ENCODE assay signal across 10 cellular contexts in genomic region chr9:129557192-129558036, GRCh38.
DNase-seq lines count a peak whose midpoint lies in the region; TF ChIP-seq lines count a peak whose summit lies in the region.
"Had no signal": no experiment of that assay in that cellular context is flagged by ENCODE, and none has a peak within 500 bp of the region (broad histone marks: within the 10 kb centered on the region; RNA-seq: fewer than 3 reads in every experiment).

No MANE protein-coding gene starts in this region.

- H3K27me3 Mint-ChIP-seq in dendritic cell treated with granulocyte-macrophage colony-stimulating factor and Interleukin-4, amounts not matched to agents 40 ng/mL and 50 ng/mL, for 4 days = peaks cover 22% of the 10 kb centered on the region
- H3K27me3 Mint-ChIP-seq in nephron progenitor cell (ENCODE audit: low read depth, poor library complexity) = peaks cover 4% of the 10 kb centered on the region
- H3K27me3 Mint-ChIP-seq in activated T-helper 2 cell treated with anti-CD3 and anti-CD28 coated beads, Interferon-gamma antibody, Interleukin-2, Interleukin-4, amounts not matched to agents 10 μg/mL and 5 μg/mL and 100 μg/mL, durations not matched to agents 14 hours and 24 hours and 36 hours (ENCODE audit: low read depth) = peaks cover 10% of the 10 kb centered on the region
- H3K27me3 Mint-ChIP-seq in CD4-positive, alpha-beta memory T cell = peaks cover 0 to 1% of the 10 kb centered on the region in 2 donors

- no peaks in the 10 kb centered on the region for H3K36me3 ChIP-seq in CD4-positive, alpha-beta memory T cell (ENCODE audit: insufficient read depth, low read length)

- H3K4me3 ChIP-seq in CD4-positive, alpha-beta memory T cell (ENCODE audit: low read length in 2 of 2) = no peak overlapping the region

- H3K4me3 Mint-ChIP-seq in dendritic cell treated with granulocyte-macrophage colony-stimulating factor and Interleukin-4, amounts not matched to agents 40 ng/mL and 50 ng/mL, for 4 days = no peak overlapping the region
- H3K4me3 Mint-ChIP-seq in nephron progenitor cell = peak overlapping the region; percentile 45
- no peak overlapping the region for H3K4me3 Mint-ChIP-seq in activated T-helper 2 cell treated with anti-CD3 and anti-CD28 coated beads, Interferon-gamma antibody, Interleukin-2, Interleukin-4, amounts not matched to agents 10 μg/mL and 5 μg/mL and 100 μg/mL, durations not matched to agents 14 hours and 24 hours and 36 hours (ENCODE audit: low read depth)
- H3K4me3 Mint-ChIP-seq in CD4-positive, alpha-beta memory T cell = no peak overlapping the region

- H3K9me3 ChIP-seq in CD4-positive, alpha-beta memory T cell (ENCODE audit: control insufficient read depth in 1 of 2, low read length in 2 of 2) = no peaks in the 10 kb centered on the region

- H3K4me1 ChIP-seq in CD4-positive, alpha-beta memory T cell (ENCODE audit: insufficient read depth, low read length) = no peaks in the 10 kb centered on the region

- CTCF ChIA-PET in CD4-positive, alpha-beta memory T cell (lab: Charles Lee; ENCODE audit: partially characterized antibody) = no interaction called here

- no peaks in the 10 kb centered on the region for H3K27me3 ChIP-seq in CD4-positive, alpha-beta memory T cell (ENCODE audit: insufficient read depth, low read length)

- H3K27ac Mint-ChIP-seq in dendritic cell treated with granulocyte-macrophage colony-stimulating factor and Interleukin-4, amounts not matched to agents 40 ng/mL and 50 ng/mL, for 4 days = peak overlapping the region; percentile 18
- H3K27ac Mint-ChIP-seq in nephron progenitor cell = peak overlapping the region; percentile 97
- H3K27ac Mint-ChIP-seq in activated T-helper 2 cell treated with anti-CD3 and anti-CD28 coated beads, Interferon-gamma antibody, Interleukin-2, Interleukin-4, amounts not matched to agents 10 μg/mL and 5 μg/mL and 100 μg/mL, durations not matched to agents 14 hours and 24 hours and 36 hours = no peak overlapping the region
- no peak overlapping the region for H3K27ac Mint-ChIP-seq in CD4-positive, alpha-beta memory T cell

- TF ChIP-seq CTCF in nephron progenitor cell (IDR thresholded peaks at IDR 0.05) = no peak

- peaks cover 35% of the 10 kb centered on the region for H3K4me1 Mint-ChIP-seq in dendritic cell treated with granulocyte-macrophage colony-stimulating factor and Interleukin-4, amounts not matched to agents 40 ng/mL and 50 ng/mL, for 4 days (ENCODE audit: low read depth)
- peaks cover 85% of the 10 kb centered on the region for H3K4me1 Mint-ChIP-seq in nephron progenitor cell
- H3K4me1 Mint-ChIP-seq in activated T-helper 2 cell treated with anti-CD3 and anti-CD28 coated beads, Interferon-gamma antibody, Interleukin-2, Interleukin-4, amounts not matched to agents 10 μg/mL and 5 μg/mL and 100 μg/mL, durations not matched to agents 14 hours and 24 hours and 36 hours (ENCODE audit: low read depth) = no peaks in the 10 kb centered on the region
- peaks cover 0 to 7% (median 0%) of the 10 kb centered on the region in 4 donors for H3K4me1 Mint-ChIP-seq in CD4-positive, alpha-beta memory T cell

- no peak overlapping the region for H3K27ac ChIP-seq in CD4-positive, alpha-beta memory T cell (ENCODE audit: low read depth, low read length)
- H3K27ac ChIP-seq: KMS-11 had no signal

- DNase-seq in Caki2 (ENCODE audit: low read depth) (peak; percentile 72), LoVo (ENCODE audit: low spot score) (peak; percentile 27), nephron progenitor cell (peak; percentile 78), germinal center (ENCODE audit: low spot score) (no peak)
- no peak for DNase-seq in activated T-helper 2 cell treated with anti-CD3 and anti-CD28 coated beads, Interferon-gamma antibody, Interleukin-2, Interleukin-4, amounts not matched to agents 10 μg/mL and 5 μg/mL and 100 μg/mL, durations not matched to agents 14 hours and 24 hours and 36 hours (ENCODE audit: low spot score)
- DNase-seq in activated CD4-positive, alpha-beta T cell treated with anti-CD3 and anti-CD28 coated beads for 4 hours = no peak
- DNase-seq in CD4-positive, alpha-beta memory T cell = no peak
- DNase-seq: activated naive CD4-positive, alpha-beta T cell treated with Interleukin-2 at 50 U/mL for 16 hours had no signal

- POLR2A ChIA-PET in CD4-positive, alpha-beta memory T cell (lab: Charles Lee; ENCODE audit: partially characterized antibody) = no interaction called here

- no peaks in the 10 kb centered on the region for H3K9me3 Mint-ChIP-seq in dendritic cell treated with granulocyte-macrophage colony-stimulating factor and Interleukin-4, amounts not matched to agents 40 ng/mL and 50 ng/mL, for 4 days
- no peaks in the 10 kb centered on the region for H3K9me3 Mint-ChIP-seq in nephron progenitor cell
- H3K9me3 Mint-ChIP-seq in activated T-helper 2 cell treated with anti-CD3 and anti-CD28 coated beads, Interferon-gamma antibody, Interleukin-2, Interleukin-4, amounts not matched to agents 10 μg/mL and 5 μg/mL and 100 μg/mL, durations not matched to agents 14 hours and 24 hours and 36 hours = no peaks in the 10 kb centered on the region
- no peaks in the 10 kb centered on the region for H3K9me3 Mint-ChIP-seq in CD4-positive, alpha-beta memory T cell

- intact Hi-C loops in dendritic cell treated with granulocyte-macrophage colony-stimulating factor and Interleukin-4, amounts not matched to agents 40 ng/mL and 50 ng/mL, for 4 days (cut with micrococcal nuclease) = no loop called here
- intact Hi-C loops in activated T-helper 2 cell treated with anti-CD3 and anti-CD28 coated beads, Interferon-gamma antibody, Interleukin-2, Interleukin-4, amounts not matched to agents 10 μg/mL and 5 μg/mL and 100 μg/mL, durations not matched to agents 14 hours and 24 hours and 36 hours (cut with micrococcal nuclease) = no loop called here
- intact Hi-C loops in CD4-positive, alpha-beta memory T cell (cut with micrococcal nuclease) = no loop called here

- in situ Hi-C loops in Caki2 (cut with HindIII; ENCODE audit: low pct_unique_long_range_greater_than_20kb, low sequenced_read_pairs) = no loop called here

- H3K36me3 Mint-ChIP-seq in dendritic cell treated with granulocyte-macrophage colony-stimulating factor and Interleukin-4, amounts not matched to agents 40 ng/mL and 50 ng/mL, for 4 days (ENCODE audit: low read depth) = no peaks in the 10 kb centered on the region
- H3K36me3 Mint-ChIP-seq in nephron progenitor cell (ENCODE audit: low read depth) = no peaks in the 10 kb centered on the region
- H3K36me3 Mint-ChIP-seq in activated T-helper 2 cell treated with anti-CD3 and anti-CD28 coated beads, Interferon-gamma antibody, Interleukin-2, Interleukin-4, amounts not matched to agents 10 μg/mL and 5 μg/mL and 100 μg/mL, durations not matched to agents 14 hours and 24 hours and 36 hours (ENCODE audit: low read depth) = no peaks in the 10 kb centered on the region
- H3K36me3 Mint-ChIP-seq in CD4-positive, alpha-beta memory T cell = no peaks in the 10 kb centered on the region

Comparison
In these comparisons a context has a peak if more than half of its experiments do, and no peak if none do; other contexts are left out.
1. DNase-seq: peak in Caki2 (single experiment), LoVo (single experiment) and nephron progenitor cell (single experiment); none in activated T-helper 2 cell treated with anti-CD3 and anti-CD28 coated beads, Interferon-gamma antibody, Interleukin-2, Interleukin-4, amounts not matched to agents 10 μg/mL and 5 μg/mL and 100 μg/mL, durations not matched to agents 14 hours and 24 hours and 36 hours (single experiment), activated CD4-positive, alpha-beta T cell treated with anti-CD3 and anti-CD28 coated beads for 4 hours (0 of 2), germinal center (single experiment) and CD4-positive, alpha-beta memory T cell (0 of 5).
2. H3K27ac Mint-ChIP-seq: peak in dendritic cell treated with granulocyte-macrophage colony-stimulating factor and Interleukin-4, amounts not matched to agents 40 ng/mL and 50 ng/mL, for 4 days (single experiment) and nephron progenitor cell (single experiment); none in activated T-helper 2 cell treated with anti-CD3 and anti-CD28 coated beads, Interferon-gamma antibody, Interleukin-2, Interleukin-4, amounts not matched to agents 10 μg/mL and 5 μg/mL and 100 μg/mL, durations not matched to agents 14 hours and 24 hours and 36 hours (single experiment) and CD4-positive, alpha-beta memory T cell (0 of 7).